ENCODE assay signal across 14 cellular contexts in genomic region chr7:158351481-158351880, GRCh38.
"Had no signal": no experiment of that assay in that cellular context is flagged by ENCODE, and none has a peak within 500 bp of the region (broad histone marks: within the 10 kb centered on the region; RNA-seq: fewer than 3 reads in every experiment).

No MANE protein-coding gene starts in this region.

- H3K36me3 ChIP-seq: adrenal gland, pancreas, upper lobe of left lung had no signal

- H3K4me3 ChIP-seq: adrenal gland, pancreas, upper lobe of left lung had no signal

- H3K9me3 ChIP-seq: adrenal gland, pancreas had no signal

- H3K27ac Mint-ChIP-seq: activated naive CD4-positive, alpha-beta T cell treated with anti-CD3 and anti-CD28 coated beads, Interleukin-2, amount 50 U/mL, for 24 hours; activated T-cell treated with anti-CD3 and anti-CD28 coated beads, Interleukin-2, amount 50 U/mL, for 24 hours; T-helper 2 cell treated with Interferon-gamma antibody and Interleukin-4, amounts not matched to agents 5 μg/mL and 100 μg/mL, for 36 hours had no signal

- H3K27me3 ChIP-seq: adrenal gland, pancreas, upper lobe of left lung had no signal

- H3K27ac ChIP-seq: adrenal gland, pancreas, upper lobe of left lung had no signal

- H3K4me1 Mint-ChIP-seq: activated naive CD4-positive, alpha-beta T cell treated with anti-CD3 and anti-CD28 coated beads, Interleukin-2, amount 50 U/mL, for 24 hours had no signal

- H3K36me3 Mint-ChIP-seq: activated naive CD4-positive, alpha-beta T cell treated with anti-CD3 and anti-CD28 coated beads, Interleukin-2, amount 50 U/mL, for 24 hours had no signal

- H3K9me3 Mint-ChIP-seq: T-helper 2 cell treated with Interferon-gamma antibody and Interleukin-4, amounts not matched to agents 5 μg/mL and 100 μg/mL, for 36 hours had no signal

- DNase-seq: activated effector memory CD4-positive, alpha-beta T cell treated with Interleukin-2 at 50 U/mL for 16 hours; activated T-cell treated with anti-CD3 and anti-CD28 coated beads, Interleukin-2, amount 50 U/mL, for 24 hours; dermis blood vessel endothelial cell; kidney glomerular epithelial cell; mesendoderm; stimulated activated CD4-positive, alpha-beta T cell treated with anti-CD3 and anti-CD28 coated beads, Interleukin-4, amount 100 ng/mL, for 1 hour; stimulated activated naive CD4-positive, alpha-beta T cell; substantia nigra; SW 1271 had no signal

- H3K4me3 Mint-ChIP-seq: activated naive CD4-positive, alpha-beta T cell treated with anti-CD3 and anti-CD28 coated beads, Interleukin-2, amount 50 U/mL, for 24 hours; activated T-cell treated with anti-CD3 and anti-CD28 coated beads, Interleukin-2, amount 50 U/mL, for 24 hours; T-helper 2 cell treated with Interferon-gamma antibody and Interleukin-4, amounts not matched to agents 5 μg/mL and 100 μg/mL, for 36 hours had no signal

- ATAC-seq: pancreas had no signal

- H3K4me1 ChIP-seq: adrenal gland, pancreas, upper lobe of left lung had no signal
